18 cellular contexts compared by ENCODE assay signal in genomic region chr5:142961435-142962171, GRCh38.
"Had no signal": no experiment of that assay in that cellular context is flagged by ENCODE, and none has a peak within 500 bp of the region (broad histone marks: within the 10 kb centered on the region; RNA-seq: fewer than 3 reads in every experiment).

No MANE protein-coding gene starts in this region.

- H3K9me3 ChIP-seq: ascending aorta, breast epithelium, esophagus squamous epithelium, sigmoid colon, testis, upper lobe of left lung had no signal

- H3K4me3 Mint-ChIP-seq: activated CD4-positive, alpha-beta T cell treated with anti-CD3 and anti-CD28 coated beads, Interleukin-2, amount 10 ng/mL, durations not matched to agents 24 days and 14 days; activated CD8-positive, alpha-beta T cell treated with anti-CD3 and anti-CD28 coated beads, Interleukin-2, amount 10 ng/mL, durations not matched to agents 7 days and 5 days; activated naive CD4-positive, alpha-beta T cell treated with anti-CD3 and anti-CD28 coated beads, Interleukin-2, amount 10 ng/mL, durations not matched to agents 7 days and 5 days; activated T-cell treated with anti-CD3 and anti-CD28 coated beads, Interleukin-2, amount 50 U/mL, for 24 hours; neural crest cell; stimulated activated memory B cell treated with anti-CD40 and anti-IgM and Interleukin-4, amounts not matched to agents 10 μg/mL and 1 μg/mL and 100 μg/mL, for 72 hours had no signal

- H3K36me3 ChIP-seq: ascending aorta, breast epithelium, esophagus squamous epithelium, sigmoid colon, upper lobe of left lung had no signal

- H3K27ac ChIP-seq: ascending aorta, breast epithelium, esophagus squamous epithelium, sigmoid colon, testis, upper lobe of left lung had no signal

- H3K36me3 Mint-ChIP-seq: stimulated activated memory B cell treated with anti-CD40 and anti-IgM and Interleukin-4, amounts not matched to agents 10 μg/mL and 1 μg/mL and 100 μg/mL, for 72 hours had no signal

- H3K4me3 ChIP-seq: ascending aorta, breast epithelium, esophagus squamous epithelium, sigmoid colon, testis, upper lobe of left lung had no signal

- H3K4me1 ChIP-seq: breast epithelium, testis had no signal

- H3K27ac Mint-ChIP-seq: activated CD4-positive, alpha-beta T cell treated with anti-CD3 and anti-CD28 coated beads, Interleukin-2, amount 10 ng/mL, durations not matched to agents 24 days and 14 days; activated naive CD4-positive, alpha-beta T cell treated with anti-CD3 and anti-CD28 coated beads, Interleukin-2, amount 10 ng/mL, durations not matched to agents 7 days and 5 days; activated T-cell treated with anti-CD3 and anti-CD28 coated beads, Interleukin-2, amount 50 U/mL, for 24 hours; stimulated activated memory B cell treated with anti-CD40 and anti-IgM and Interleukin-4, amounts not matched to agents 10 μg/mL and 1 μg/mL and 100 μg/mL, for 72 hours had no signal

- H3K27me3 ChIP-seq: ascending aorta, breast epithelium, esophagus squamous epithelium, sigmoid colon, testis, upper lobe of left lung had no signal

- ATAC-seq: activated CD8-positive, alpha-beta T cell treated with anti-CD3 and anti-CD28 coated beads, Interleukin-2, amount 10 ng/mL, durations not matched to agents 7 days and 5 days; left cardiac atrium; stimulated activated memory B cell treated with anti-CD40 and anti-IgM and Interleukin-4, amounts not matched to agents 10 μg/mL and 1 μg/mL and 100 μg/mL, for 72 hours had no signal

- H3K27me3 Mint-ChIP-seq: activated CD4-positive, alpha-beta T cell treated with anti-CD3 and anti-CD28 coated beads, Interleukin-2, amount 10 ng/mL, durations not matched to agents 24 days and 14 days; activated naive CD4-positive, alpha-beta T cell treated with anti-CD3 and anti-CD28 coated beads, Interleukin-2, amount 10 ng/mL, durations not matched to agents 7 days and 5 days; activated T-cell treated with anti-CD3 and anti-CD28 coated beads, Interleukin-2, amount 50 U/mL, for 24 hours; stimulated activated memory B cell treated with anti-CD40 and anti-IgM and Interleukin-4, amounts not matched to agents 10 μg/mL and 1 μg/mL and 100 μg/mL, for 72 hours had no signal

- DNase-seq: activated CD4-positive, alpha-beta T cell treated with anti-CD3 and anti-CD28 coated beads, Interleukin-2, amount 10 ng/mL, durations not matched to agents 24 days and 14 days; activated CD8-positive, alpha-beta T cell treated with anti-CD3 and anti-CD28 coated beads, Interleukin-2, amount 10 ng/mL, durations not matched to agents 7 days and 5 days; activated effector memory CD4-positive, alpha-beta T cell treated with Interleukin-2 at 50 U/mL for 16 hours; activated naive CD4-positive, alpha-beta T cell treated with anti-CD3 and anti-CD28 coated beads, Interleukin-2, amount 10 ng/mL, durations not matched to agents 7 days and 5 days; activated T-cell treated with anti-CD3 and anti-CD28 coated beads, Interleukin-2, amount 50 U/mL, for 24 hours; dermis blood vessel endothelial cell; effector memory CD4-positive, alpha-beta T cell; esophagus squamous epithelium; left cardiac atrium; midbrain; sigmoid colon; stimulated activated CD4-positive, alpha-beta T cell treated with anti-CD3 and anti-CD28 coated beads, Interleukin-4, amount 100 ng/mL, for 24 hours; testis; upper lobe of left lung had no signal

- H3K9me3 Mint-ChIP-seq: activated CD4-positive, alpha-beta T cell treated with anti-CD3 and anti-CD28 coated beads, Interleukin-2, amount 10 ng/mL, durations not matched to agents 24 days and 14 days; activated naive CD4-positive, alpha-beta T cell treated with anti-CD3 and anti-CD28 coated beads, Interleukin-2, amount 10 ng/mL, durations not matched to agents 7 days and 5 days; stimulated activated memory B cell treated with anti-CD40 and anti-IgM and Interleukin-4, amounts not matched to agents 10 μg/mL and 1 μg/mL and 100 μg/mL, for 72 hours had no signal
